In the genomic region with DNA sequence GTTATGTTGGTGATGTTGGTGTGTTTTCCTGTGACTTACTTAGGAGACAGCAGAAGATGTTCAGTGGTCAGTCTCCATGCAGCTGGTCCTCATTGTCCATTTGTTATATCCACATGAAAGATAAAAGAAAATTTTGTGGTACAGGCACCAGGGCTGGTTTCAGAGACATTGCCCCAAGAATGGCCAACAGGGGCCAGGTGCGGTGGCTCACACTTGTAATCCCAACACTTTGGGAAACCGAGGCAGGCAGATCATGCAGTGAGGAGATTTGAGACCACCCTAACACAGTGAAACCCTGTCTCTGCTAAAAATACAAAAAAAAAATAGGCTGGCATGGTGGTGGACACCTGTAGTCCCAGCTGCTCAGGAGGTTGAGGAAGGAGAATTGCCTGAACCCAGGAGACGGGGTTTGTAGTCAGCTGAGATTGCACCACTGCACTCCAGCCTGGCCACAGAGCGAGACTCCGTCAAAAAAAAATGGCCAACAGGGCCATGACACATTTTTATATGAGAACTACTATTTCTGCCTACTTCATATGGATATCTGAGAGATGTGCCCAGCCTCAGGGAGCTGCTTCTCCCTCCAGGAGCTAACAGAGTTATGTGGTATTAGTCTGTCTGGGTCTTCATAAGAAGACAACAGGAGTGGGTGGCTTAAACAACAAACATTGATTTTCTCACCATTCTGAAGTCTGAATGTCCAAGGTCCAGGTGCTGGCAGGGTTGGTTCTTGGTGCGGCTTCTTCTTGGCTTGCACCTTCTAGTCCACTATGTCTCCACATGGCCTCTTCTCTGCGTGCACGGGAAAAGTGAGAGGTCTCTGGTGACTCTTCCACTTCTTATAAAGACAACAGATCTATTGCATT, we compare ENCODE assay signal across 10 cellular contexts.
"Had no signal": no experiment of that assay in that cellular context is flagged by ENCODE, and none has a peak within 500 bp of the region (broad histone marks: within the 10 kb centered on the region; RNA-seq: fewer than 3 reads in every experiment).

No MANE protein-coding gene starts in this region.

- H3K4me3 ChIP-seq: gastrocnemius medialis, heart right ventricle, mucosa of descending colon, prostate gland, thoracic aorta had no signal

- H3K9me3 ChIP-seq: gastrocnemius medialis, heart right ventricle, mucosa of descending colon, prostate gland, thoracic aorta had no signal

- ATAC-seq: activated CD8-positive, alpha-beta memory T cell treated with anti-CD3 and anti-CD28 coated beads, Interleukin-2, amount 10 ng/mL, durations not matched to agents 7 days and 5 days; gastrocnemius medialis; sciatic nerve had no signal

- H3K27ac ChIP-seq: gastrocnemius medialis, heart right ventricle, prostate gland, thoracic aorta had no signal

- H3K4me1 ChIP-seq: gastrocnemius medialis, heart right ventricle, prostate gland had no signal

- FAIRE-seq: islet of Langerhans had no signal

- H3K36me3 ChIP-seq: gastrocnemius medialis, heart right ventricle, prostate gland, thoracic aorta had no signal

- DNase-seq: erythroblast, gastrocnemius medialis, T1000 had no signal

- H3K27me3 ChIP-seq: gastrocnemius medialis had no signal
